Comparison of ENCODE assay signal across 10 cellular contexts in genomic region chr1:161199506-161200119, GRCh38. TPM values are rescaled to one million over a fixed set of nuclear protein-coding genes. Genes with fewer than 3 reads are reported as not detected.
A peak's percentile ranks its signal among the peaks of the same experiment; 100 is the strongest.
DNase-seq lines count a peak whose midpoint lies in the region; ATAC-seq and TF ChIP-seq lines count a peak whose summit lies in the region.
"Had no signal": no experiment of that assay in that cellular context is flagged by ENCODE, and none has a peak within 500 bp of the region (broad histone marks: within the 10 kb centered on the region; RNA-seq: fewer than 3 reads in every experiment).

No MANE protein-coding gene starts in this region.

- H3K27ac ChIP-seq in duodenal mucosa (ENCODE audit: low read depth, low read length), result peak overlapping the region; percentile 97
- H3K27ac ChIP-seq: epithelial cell of prostate had no signal

- H3K4me3 ChIP-seq in duodenal mucosa (ENCODE audit: low read depth in 1 of 2, low read length in 2 of 2), result no peak overlapping the region

- H3K27me3 Mint-ChIP-seq in stimulated activated naive CD8-positive, alpha-beta T cell treated with anti-CD3 and anti-CD28 coated beads, Interleukin-15, Interleukin-2, amounts not matched to agents 100 ng/mL and 50 ng/mL, for 24 hours, result no peaks in the 10 kb centered on the region
- no peaks in the 10 kb centered on the region for H3K27me3 Mint-ChIP-seq in natural killer cell treated with Interleukin-12 subunit alpha and Interleukin-12 subunit beta and Interleukin-15 and Interleukin-18, amount 100 ng/mL, for 72 hours

- no peak for DNase-seq in stimulated activated naive CD8-positive, alpha-beta T cell treated with anti-CD3 and anti-CD28 coated beads, Interleukin-15, Interleukin-2, amounts not matched to agents 100 U/mL and 50 U/mL, for 24 hours
- DNase-seq in natural killer cell treated with Interleukin-12 subunit alpha and Interleukin-12 subunit beta and Interleukin-15 and Interleukin-18, amount 100 ng/mL, for 72 hours (ENCODE audit: low spot score), result peak; percentile 54
- DNase-seq in GM20000 (ENCODE audit: low spot score) (no peak), NCI-H187 (lab: John Stamatoyannopoulos, UW) (no peak)

- peak overlapping the region; percentile 92 for H3K27ac Mint-ChIP-seq in stimulated activated naive CD8-positive, alpha-beta T cell treated with anti-CD3 and anti-CD28 coated beads, Interleukin-15, Interleukin-2, amounts not matched to agents 100 ng/mL and 50 ng/mL, for 24 hours
- H3K27ac Mint-ChIP-seq in natural killer cell treated with Interleukin-12 subunit alpha and Interleukin-12 subunit beta and Interleukin-15 and Interleukin-18, amount 100 ng/mL, for 72 hours, result peak overlapping the region; percentile 92 to 96

- H3K36me3 Mint-ChIP-seq in stimulated activated naive CD8-positive, alpha-beta T cell treated with anti-CD3 and anti-CD28 coated beads, Interleukin-15, Interleukin-2, amounts not matched to agents 100 ng/mL and 50 ng/mL, for 24 hours (ENCODE audit: low read depth), result peaks cover 14% of the 10 kb centered on the region
- H3K36me3 Mint-ChIP-seq in natural killer cell treated with Interleukin-12 subunit alpha and Interleukin-12 subunit beta and Interleukin-15 and Interleukin-18, amount 100 ng/mL, for 72 hours, result peaks cover 7% of the 10 kb centered on the region

- no peak for TF ChIP-seq CTCF in GM20000 (IDR thresholded peaks at IDR 0.05; ENCODE audit: extremely low read depth, missing control alignments)

- H3K4me1 Mint-ChIP-seq in stimulated activated naive CD8-positive, alpha-beta T cell treated with anti-CD3 and anti-CD28 coated beads, Interleukin-15, Interleukin-2, amounts not matched to agents 100 ng/mL and 50 ng/mL, for 24 hours (ENCODE audit: low read depth), result peaks cover 55% of the 10 kb centered on the region
- H3K4me1 Mint-ChIP-seq in natural killer cell treated with Interleukin-12 subunit alpha and Interleukin-12 subunit beta and Interleukin-15 and Interleukin-18, amount 100 ng/mL, for 72 hours (ENCODE audit: low read depth in 2 of 2), result peaks cover 60 to 66% of the 10 kb centered on the region in 2 donors

- no peaks in the 10 kb centered on the region for H3K27me3 ChIP-seq in duodenal mucosa (ENCODE audit: control insufficient read depth in 1 of 2, insufficient read depth in 2 of 2, low read length in 2 of 2)

- H3K36me3 ChIP-seq in duodenal mucosa (ENCODE audit: control insufficient read depth in 1 of 2, insufficient read depth in 2 of 2, low read length in 2 of 2), result peaks cover 7 to 11% of the 10 kb centered on the region in 2 donors

- ATAC-seq in stimulated activated naive CD8-positive, alpha-beta T cell treated with anti-CD3 and anti-CD28 coated beads, Interleukin-15, Interleukin-2, amounts not matched to agents 100 U/mL and 50 U/mL, for 24 hours, result no peak
- ATAC-seq in natural killer cell treated with Interleukin-12 subunit alpha and Interleukin-12 subunit beta and Interleukin-15 and Interleukin-18, amount 100 ng/mL, for 72 hours, result no peak
- ATAC-seq in GM18520 (IDR thresholded peaks at IDR 0.05; ENCODE audit: unreplicated experiment) (no peak), HG02938 (IDR thresholded peaks at IDR 0.05; ENCODE audit: unreplicated experiment) (no peak)

- no peaks in the 10 kb centered on the region for H3K9me3 Mint-ChIP-seq in stimulated activated naive CD8-positive, alpha-beta T cell treated with anti-CD3 and anti-CD28 coated beads, Interleukin-15, Interleukin-2, amounts not matched to agents 100 ng/mL and 50 ng/mL, for 24 hours
- no peaks in the 10 kb centered on the region for H3K9me3 Mint-ChIP-seq in natural killer cell treated with Interleukin-12 subunit alpha and Interleukin-12 subunit beta and Interleukin-15 and Interleukin-18, amount 100 ng/mL, for 72 hours

- peak overlapping the region in 1 of 2 donors; percentile 40 for H3K9ac ChIP-seq in duodenal mucosa (ENCODE audit: low read depth in 1 of 2, low read length in 2 of 2)

- H3K4me3 Mint-ChIP-seq in stimulated activated naive CD8-positive, alpha-beta T cell treated with anti-CD3 and anti-CD28 coated beads, Interleukin-15, Interleukin-2, amounts not matched to agents 100 ng/mL and 50 ng/mL, for 24 hours, result peak overlapping the region; percentile 43
- peak overlapping the region; percentile 92 for H3K4me3 Mint-ChIP-seq in natural killer cell treated with Interleukin-12 subunit alpha and Interleukin-12 subunit beta and Interleukin-15 and Interleukin-18, amount 100 ng/mL, for 72 hours

- no peaks in the 10 kb centered on the region for H3K9me3 ChIP-seq in duodenal mucosa (ENCODE audit: control insufficient read depth in 1 of 2, low read length in 2 of 2)

- H3K4me1 ChIP-seq in duodenal mucosa (ENCODE audit: control insufficient read depth in 1 of 2, insufficient read depth in 2 of 2, low read length in 2 of 2), result peaks cover 57 to 63% of the 10 kb centered on the region in 2 donors

RNA-seq across cellular contexts. Expression of gene ADAMTS4, which starts 0.8 kb away (rescaled TPM):
- under 1 TPM; 0.43 to 0.89 TPM for total RNA-seq in natural killer cell treated with Interleukin-12 subunit alpha and Interleukin-12 subunit beta and Interleukin-15 and Interleukin-18, amount 100 ng/mL, for 72 hours

RNA-seq across cellular contexts. Expression of gene NDUFS2, which starts 2.6 kb away (rescaled TPM):
- total RNA-seq in natural killer cell treated with Interleukin-12 subunit alpha and Interleukin-12 subunit beta and Interleukin-15 and Interleukin-18, amount 100 ng/mL, for 72 hours, result 10 to 100 TPM; 86.2 to 87.8 TPM

RNA-seq across cellular contexts. Expression of gene FCER1G, which starts 15.5 kb away (rescaled TPM):
- total RNA-seq in natural killer cell treated with Interleukin-12 subunit alpha and Interleukin-12 subunit beta and Interleukin-15 and Interleukin-18, amount 100 ng/mL, for 72 hours, result 100 to 1,000 TPM; 111 to 583 TPM
- total RNA-seq: renal cortical epithelial cell had no signal

RNA-seq across cellular contexts. Expression of gene B4GALT3, which starts 22.3 kb away (rescaled TPM):
- 10 to 100 TPM; 61.7 to 75.0 TPM for total RNA-seq in natural killer cell treated with Interleukin-12 subunit alpha and Interleukin-12 subunit beta and Interleukin-15 and Interleukin-18, amount 100 ng/mL, for 72 hours

RNA-seq across cellular contexts. Expression of gene APOA2, which starts 23.8 kb away (rescaled TPM):
- total RNA-seq in natural killer cell treated with Interleukin-12 subunit alpha and Interleukin-12 subunit beta and Interleukin-15 and Interleukin-18, amount 100 ng/mL, for 72 hours, result not detected
- total RNA-seq: renal cortical epithelial cell had no signal
